Comparison of ENCODE assay signal across 8 cellular contexts in genomic region chr19:4062576-4063368, GRCh38. TPM values are rescaled to one million over a fixed set of nuclear protein-coding genes. Genes with fewer than 3 reads are reported as not detected.
DNase-seq lines count a peak whose midpoint lies in the region; TF ChIP-seq lines count a peak whose summit lies in the region.

No MANE protein-coding gene starts in this region.

- peaks cover 38% of the 10 kb centered on the region for H3K79me1 ChIP-seq in neuronal stem cell (ENCODE audit: low read depth, low read length)

- H3K4me1 ChIP-seq in OCI-LY3 (ENCODE audit: low read length) (peaks cover 46% of the 10 kb centered on the region), neuronal stem cell (ENCODE audit: control insufficient read depth in 2 of 2, insufficient read depth in 1 of 2, low read depth in 1 of 2, low read length in 2 of 2) (peaks cover 11 to 12% of the 10 kb centered on the region in 2 donors)
- peaks cover 69% of the 10 kb centered on the region for H3K4me1 ChIP-seq in effector memory CD4-positive, alpha-beta T cell (ENCODE audit: control insufficient read depth, insufficient read depth, low read length, poor library complexity, severe bottlenecking)

- H3K36me3 ChIP-seq in OCI-LY3 (replicated peaks; ENCODE audit: low read depth, low read length) (peaks cover 24% of the 10 kb centered on the region), neuronal stem cell (replicated peaks in 1 of 2; ENCODE audit: control insufficient read depth in 2 of 2, insufficient read depth in 2 of 2, low read length in 2 of 2) (peaks cover 2 to 6% of the 10 kb centered on the region in 2 donors)
- no peaks in the 10 kb centered on the region for H3K36me3 ChIP-seq in effector memory CD4-positive, alpha-beta T cell (ENCODE audit: control insufficient read depth, insufficient read depth, low read length)

- no peak overlapping the region for H3K9ac ChIP-seq in OCI-LY3 (ENCODE audit: low read length)
- peak overlapping the region; percentile 3 for H3K9ac ChIP-seq in neuronal stem cell (ENCODE audit: low read depth, low read length, poor library complexity)

- H4K20me1 ChIP-seq in OCI-LY3 (ENCODE audit: insufficient read depth, low read length), result peaks cover 72% of the 10 kb centered on the region

- H2BK5ac ChIP-seq in neuronal stem cell (ENCODE audit: low read length), result no peak overlapping the region

- H3K9me3 ChIP-seq in OCI-LY3 (ENCODE audit: insufficient read depth, low read length) (no peaks in the 10 kb centered on the region), neuronal stem cell (replicated peaks in 1 of 2; ENCODE audit: control insufficient read depth in 2 of 2, insufficient read depth in 1 of 2, low read depth in 1 of 2, low read length in 2 of 2) (no peaks in the 10 kb centered on the region)
- no peaks in the 10 kb centered on the region for H3K9me3 ChIP-seq in effector memory CD4-positive, alpha-beta T cell (ENCODE audit: control insufficient read depth, low read length)

- H3K4ac ChIP-seq in neuronal stem cell (ENCODE audit: low read length), result no peak overlapping the region

- H2AK5ac ChIP-seq in neuronal stem cell (ENCODE audit: low read depth, low read length), result peak overlapping the region; percentile 5

- DNase-seq in effector memory CD4-positive, alpha-beta T cell, result no peak
- DNase-seq in neuronal stem cell (ENCODE audit: low spot score) (no peak), NCI-H2107 (lab: John Stamatoyannopoulos, UW) (no peak), NCI-H526 (lab: John Stamatoyannopoulos, UW) (no peak), EL (no peak), DMS79 (lab: John Stamatoyannopoulos, UW) (no peak)

- H3K23ac ChIP-seq in neuronal stem cell (ENCODE audit: low read depth, low read length, poor library complexity), result peak overlapping the region; percentile 53

- H3K14ac ChIP-seq in neuronal stem cell (ENCODE audit: low read length), result no peak overlapping the region

- no peak overlapping the region for H2BK15ac ChIP-seq in neuronal stem cell (ENCODE audit: low read length)

- no peak overlapping the region for H4K91ac ChIP-seq in neuronal stem cell (ENCODE audit: low read depth, low read length, poor library complexity)

- peak overlapping the region; percentile 87 for H3K4me3 ChIP-seq in OCI-LY3 (ENCODE audit: low read length)
- H3K4me3 ChIP-seq in effector memory CD4-positive, alpha-beta T cell (ENCODE audit: insufficient read depth, low read depth, low read length, poor library complexity, severe bottlenecking), result no peak overlapping the region
- H3K4me3 ChIP-seq in neuronal stem cell (ENCODE audit: low read length in 2 of 2), result no peak overlapping the region

- TF ChIP-seq CTCF in C4-2B (conservative IDR thresholded peaks at IDR 0.05) (no peak), OCI-LY3 (IDR thresholded peaks at IDR 0.05; ENCODE audit: low read depth, low read length) (no peak)

- H2AFZ ChIP-seq in OCI-LY3 (ENCODE audit: low read depth, low read length) (no peak overlapping the region), neuronal stem cell (ENCODE audit: low read length) (no peak overlapping the region)

- H3K27ac ChIP-seq in C4-2B (peak overlapping the region; percentile 99), OCI-LY3 (ENCODE audit: low read length) (no peak overlapping the region), neuronal stem cell (replicated peaks; ENCODE audit: low read length) (no peak overlapping the region)
- peak overlapping the region; percentile 81 for H3K27ac ChIP-seq in effector memory CD4-positive, alpha-beta T cell (ENCODE audit: insufficient read depth, low read length, poor library complexity, severe bottlenecking)

- H3K79me2 ChIP-seq in OCI-LY3 (ENCODE audit: low read length), result peaks cover 80% of the 10 kb centered on the region

- H3K18ac ChIP-seq in neuronal stem cell (ENCODE audit: low read length), result no peak overlapping the region

- peak overlapping the region; percentile 19 for H4K8ac ChIP-seq in neuronal stem cell (ENCODE audit: low read depth, low read length)

- WGBS in neuronal stem cell (ENCODE audit: extremely low coverage in 2 of 2, insufficient read length in 2 of 2, insufficient replicate concordance in 1 of 2), 2 donors, result no CpG with 5 or more reads among the region's 20 CpGs

- H3K4me2 ChIP-seq in OCI-LY3 (ENCODE audit: low read length) (peak overlapping the region; percentile 92), neuronal stem cell (ENCODE audit: insufficient read depth, low read length, poor library complexity, severe bottlenecking) (no peak overlapping the region)

- H2BK12ac ChIP-seq in neuronal stem cell (ENCODE audit: low read length), result peak overlapping the region; percentile 30

- no peaks in the 10 kb centered on the region for H3K27me3 ChIP-seq in OCI-LY3 (ENCODE audit: low read depth, low read length)
- no peaks in the 10 kb centered on the region for H3K27me3 ChIP-seq in effector memory CD4-positive, alpha-beta T cell (replicated peaks; ENCODE audit: control insufficient read depth, insufficient read depth, low read length, poor library complexity, severe bottlenecking)
- peaks cover 0 to 7% (median 5%) of the 10 kb centered on the region in 3 experiments for H3K27me3 ChIP-seq in neuronal stem cell (ENCODE audit: control insufficient read depth in 3 of 3, insufficient read depth in 3 of 3, low read depth in 1 of 3, low read length in 3 of 3)

- no peak overlapping the region for H2BK120ac ChIP-seq in neuronal stem cell (ENCODE audit: low read depth, low read length)

RNA-seq across cellular contexts. Expression of gene ZBTB7A, which starts 3.9 kb away (rescaled TPM):
- 9.3 TPM for polyA plus RNA-seq in neuronal stem cell (2013, experiment 1 of 2)
- 10.2 TPM for polyA plus RNA-seq in neuronal stem cell (2013, experiment 2 of 2)

RNA-seq across cellular contexts. Expression of gene PIAS4, which starts 55.2 kb away (rescaled TPM):
- 64.0 TPM for polyA plus RNA-seq in neuronal stem cell (2013, experiment 1 of 2)
- 61.2 TPM for polyA plus RNA-seq in neuronal stem cell (2013, experiment 2 of 2)

Comparison
In these comparisons a context has a peak if more than half of its experiments do, and no peak if none do; other contexts are left out.
1. H3K27ac ChIP-seq: peak in C4-2B (single experiment) and effector memory CD4-positive, alpha-beta T cell (single experiment); none in OCI-LY3 (single experiment) and neuronal stem cell (single experiment).